ENCODE assay signal across 1 cellular context in the genomic region with DNA sequence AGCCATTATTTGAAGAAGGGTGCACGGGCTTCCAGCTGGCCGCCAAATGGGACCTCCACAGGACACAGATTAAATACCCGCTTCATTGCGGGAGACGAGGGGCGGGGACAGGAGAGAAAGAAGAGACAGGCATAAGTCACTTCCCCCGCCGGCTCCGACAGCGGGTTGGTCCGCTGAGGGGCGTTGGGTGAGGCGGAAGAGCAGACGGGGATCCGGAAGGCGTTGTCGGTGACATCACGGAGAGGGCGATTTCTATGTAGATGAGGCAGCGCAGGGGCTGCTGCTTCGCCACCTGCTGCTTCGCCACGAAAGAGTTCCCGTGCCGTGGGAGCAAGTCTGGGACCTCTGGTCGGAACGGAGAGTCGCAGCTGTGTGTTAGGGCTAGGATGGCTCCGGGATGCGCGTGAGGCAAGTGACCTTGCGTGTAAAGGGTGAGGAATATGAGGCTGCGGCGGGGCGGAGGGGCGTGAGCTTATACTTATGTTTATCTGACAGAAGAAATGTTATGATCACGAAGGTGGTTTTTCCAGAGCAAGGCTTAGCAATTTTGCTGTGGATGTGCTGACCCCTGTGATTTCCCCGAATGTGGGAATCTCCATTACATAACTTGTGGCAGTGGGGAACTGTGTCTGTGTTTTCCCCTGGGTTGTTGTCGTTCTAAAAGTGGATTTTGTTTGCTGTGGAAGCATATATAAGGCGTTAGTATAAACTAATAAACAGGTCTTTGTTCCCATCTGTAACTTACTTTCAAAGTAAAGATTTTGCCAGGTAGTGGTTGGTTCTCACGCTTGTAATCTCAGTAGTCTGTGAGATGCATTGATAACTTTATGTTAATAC.
TF ChIP-seq lines count a peak whose summit lies in the region.
"Not testable (repeated sequence)": the region's sequence is repeated elsewhere in the genome, so short reads cannot be mapped to it uniquely, and the experiment has no call there.

No MANE protein-coding gene starts in this region.

TF ChIP-seq in K562, 482 proteins besides CTCF, POLR2A, EP300 and RAD21 (continued from another document and continues in another):
- TF ChIP-seq YY1 (IDR thresholded peaks at IDR 0.05; ENCODE audit: borderline replicate concordance in 1 of 3, control insufficient read depth in 1 of 3, extremely low read depth in 1 of 3, insufficient read depth in 3 of 3, insufficient read length in 1 of 3, insufficient replicate concordance in 2 of 3, low read depth in 1 of 3, low read length in 2 of 3), result peak in 2 of 3 experiments; percentile 52 to 87
- TF ChIP-seq CEBPB (tag; IDR thresholded peaks at IDR 0.05), result 0 out of 2 replicates have a peak, but pooled peaks have one; percentile 33
- TF ChIP-seq TBP (optimal IDR thresholded peaks at IDR 0.05; ENCODE audit: low read depth, low read length), result peak; percentile 77
- TF ChIP-seq PHF21A (IDR thresholded peaks at IDR 0.05; ENCODE audit: borderline replicate concordance, low read depth), result peak; percentile 96
- peak; percentile 44; the same call in 1 of the 2 replicates for TF ChIP-seq JUND (IDR thresholded peaks at IDR 0.05; ENCODE audit: borderline replicate concordance, low read depth, low read length)
- TF ChIP-seq JUND (tag; IDR thresholded peaks at IDR 0.05; ENCODE audit: borderline replicate concordance, low read depth, low read length), result peak; percentile 59; the same call in 1 of the 3 replicates
- peak; percentile 84; the same call in 1 of the 2 replicates for TF ChIP-seq ZC3H4 (CRISPR knock-in tag; IDR thresholded peaks at IDR 0.05; ENCODE audit: borderline replicate concordance)
- TF ChIP-seq STAT5A (IDR thresholded peaks at IDR 0.05; ENCODE audit: borderline replicate concordance, low read length), result peak; percentile 77
- TF ChIP-seq ZBTB26 (CRISPR knock-in tag; IDR thresholded peaks at IDR 0.05), result peak; percentile 99
- TF ChIP-seq, protein P1, sequence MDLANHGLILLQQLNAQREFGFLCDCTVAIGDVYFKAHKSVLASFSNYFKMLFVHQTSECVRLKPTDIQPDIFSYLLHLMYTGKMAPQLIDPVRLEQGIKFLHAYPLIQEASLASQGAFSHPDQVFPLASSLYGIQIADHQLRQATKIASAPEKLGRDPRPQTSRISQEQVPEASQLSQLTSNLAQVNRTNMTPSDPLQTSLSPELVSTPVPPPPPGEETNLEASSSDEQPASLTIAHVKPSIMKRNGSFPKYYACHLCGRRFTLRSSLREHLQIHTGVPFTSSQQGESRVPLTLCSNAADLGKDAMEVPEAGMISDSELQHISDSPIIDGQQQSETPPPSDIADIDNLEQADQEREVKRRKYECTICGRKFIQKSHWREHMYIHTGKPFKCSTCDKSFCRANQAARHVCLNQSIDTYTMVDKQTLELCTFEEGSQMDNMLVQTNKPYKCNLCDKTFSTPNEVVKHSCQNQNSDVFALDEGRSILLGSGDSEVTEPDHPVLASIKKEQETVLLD (IDR thresholded peaks at IDR 0.05), result peak; percentile 87; the same call in 1 of the 2 replicates
- TF ChIP-seq ZNF436 (CRISPR knock-in tag; IDR thresholded peaks at IDR 0.05), result peak; percentile 90
- TF ChIP-seq RAD51 (IDR thresholded peaks at IDR 0.05; ENCODE audit: borderline replicate concordance, low read depth), result peak; percentile 27; the same call in 1 of the 2 replicates
- not testable (repeated sequence) for TF ChIP-seq ATF1 (CRISPR knock-in tag; IDR thresholded peaks at IDR 0.05)
- peak; percentile 96 for TF ChIP-seq ATF1 (tag; IDR thresholded peaks at IDR 0.05)
- TF ChIP-seq ZNF347 (CRISPR knock-in tag; IDR thresholded peaks at IDR 0.05; ENCODE audit: low read depth), result peak; percentile 90
- peak; percentile 94 for TF ChIP-seq GATAD2A (IDR thresholded peaks at IDR 0.05)
- TF ChIP-seq, protein P2, sequence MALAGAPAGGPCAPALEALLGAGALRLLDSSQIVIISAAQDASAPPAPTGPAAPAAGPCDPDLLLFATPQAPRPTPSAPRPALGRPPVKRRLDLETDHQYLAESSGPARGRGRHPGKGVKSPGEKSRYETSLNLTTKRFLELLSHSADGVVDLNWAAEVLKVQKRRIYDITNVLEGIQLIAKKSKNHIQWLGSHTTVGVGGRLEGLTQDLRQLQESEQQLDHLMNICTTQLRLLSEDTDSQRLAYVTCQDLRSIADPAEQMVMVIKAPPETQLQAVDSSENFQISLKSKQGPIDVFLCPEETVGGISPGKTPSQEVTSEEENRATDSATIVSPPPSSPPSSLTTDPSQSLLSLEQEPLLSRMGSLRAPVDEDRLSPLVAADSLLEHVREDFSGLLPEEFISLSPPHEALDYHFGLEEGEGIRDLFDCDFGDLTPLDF (CRISPR knock-in tag; IDR thresholded peaks at IDR 0.05), result peak; percentile 67; the same call in 1 of the 2 replicates
- TF ChIP-seq, protein P3, sequence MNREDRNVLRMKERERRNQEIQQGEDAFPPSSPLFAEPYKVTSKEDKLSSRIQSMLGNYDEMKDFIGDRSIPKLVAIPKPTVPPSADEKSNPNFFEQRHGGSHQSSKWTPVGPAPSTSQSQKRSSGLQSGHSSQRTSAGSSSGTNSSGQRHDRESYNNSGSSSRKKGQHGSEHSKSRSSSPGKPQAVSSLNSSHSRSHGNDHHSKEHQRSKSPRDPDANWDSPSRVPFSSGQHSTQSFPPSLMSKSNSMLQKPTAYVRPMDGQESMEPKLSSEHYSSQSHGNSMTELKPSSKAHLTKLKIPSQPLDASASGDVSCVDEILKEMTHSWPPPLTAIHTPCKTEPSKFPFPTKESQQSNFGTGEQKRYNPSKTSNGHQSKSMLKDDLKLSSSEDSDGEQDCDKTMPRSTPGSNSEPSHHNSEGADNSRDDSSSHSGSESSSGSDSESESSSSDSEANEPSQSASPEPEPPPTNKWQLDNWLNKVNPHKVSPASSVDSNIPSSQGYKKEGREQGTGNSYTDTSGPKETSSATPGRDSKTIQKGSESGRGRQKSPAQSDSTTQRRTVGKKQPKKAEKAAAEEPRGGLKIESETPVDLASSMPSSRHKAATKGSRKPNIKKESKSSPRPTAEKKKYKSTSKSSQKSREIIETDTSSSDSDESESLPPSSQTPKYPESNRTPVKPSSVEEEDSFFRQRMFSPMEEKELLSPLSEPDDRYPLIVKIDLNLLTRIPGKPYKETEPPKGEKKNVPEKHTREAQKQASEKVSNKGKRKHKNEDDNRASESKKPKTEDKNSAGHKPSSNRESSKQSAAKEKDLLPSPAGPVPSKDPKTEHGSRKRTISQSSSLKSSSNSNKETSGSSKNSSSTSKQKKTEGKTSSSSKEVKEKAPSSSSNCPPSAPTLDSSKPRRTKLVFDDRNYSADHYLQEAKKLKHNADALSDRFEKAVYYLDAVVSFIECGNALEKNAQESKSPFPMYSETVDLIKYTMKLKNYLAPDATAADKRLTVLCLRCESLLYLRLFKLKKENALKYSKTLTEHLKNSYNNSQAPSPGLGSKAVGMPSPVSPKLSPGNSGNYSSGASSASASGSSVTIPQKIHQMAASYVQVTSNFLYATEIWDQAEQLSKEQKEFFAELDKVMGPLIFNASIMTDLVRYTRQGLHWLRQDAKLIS (CRISPR knock-in tag; IDR thresholded peaks at IDR 0.05), result peak; percentile 98
- peak; percentile 47; the same call in 1 of the 2 replicates for TF ChIP-seq ZNF24 (IDR thresholded peaks at IDR 0.05)
- peak; percentile 42; the same call in 1 of the 2 replicates for TF ChIP-seq ZNF589 (CRISPR knock-in tag; IDR thresholded peaks at IDR 0.05; ENCODE audit: low read depth)
- TF ChIP-seq CBX1 (IDR thresholded peaks at IDR 0.05; ENCODE audit: low read depth), result peak; percentile 100
- peak; percentile 75; the same call in 1 of the 2 replicates for TF ChIP-seq TCFL5 (CRISPR knock-in tag; conservative IDR thresholded peaks at IDR 0.05)
- TF ChIP-seq GABPA (tag; conservative IDR thresholded peaks at IDR 0.05; ENCODE audit: low read depth), result peak; percentile 85
- peak; percentile 49; the same call in 1 of the 2 replicates for TF ChIP-seq BCOR (IDR thresholded peaks at IDR 0.05)
- TF ChIP-seq ZNF696 (CRISPR knock-in tag; conservative IDR thresholded peaks at IDR 0.05), result peak; percentile 95
- TF ChIP-seq, protein P4, sequence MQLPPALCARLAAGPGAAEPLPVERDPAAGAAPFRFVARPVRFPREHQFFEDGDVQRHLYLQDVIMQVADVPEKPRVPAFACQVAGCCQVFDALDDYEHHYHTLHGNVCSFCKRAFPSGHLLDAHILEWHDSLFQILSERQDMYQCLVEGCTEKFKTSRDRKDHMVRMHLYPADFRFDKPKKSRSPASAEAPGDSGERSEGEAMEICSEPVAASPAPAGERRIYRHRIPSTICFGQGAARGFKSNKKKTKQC (CRISPR knock-in tag; IDR thresholded peaks at IDR 0.05), result peak; percentile 75; the same call in 1 of the 2 replicates
- peak; percentile 91 for TF ChIP-seq PHTF2 (CRISPR knock-in tag; IDR thresholded peaks at IDR 0.05)
- 0 out of 2 replicates have a peak, but pooled peaks have one; percentile 18 for TF ChIP-seq CBFA2T2 (conservative IDR thresholded peaks at IDR 0.05)
- TF ChIP-seq POLR2AphosphoS2 (IDR thresholded peaks at IDR 0.05; ENCODE audit: low read length), result peak; percentile 98
- peak; percentile 93 for TF ChIP-seq ZNF444 (CRISPR knock-in tag; IDR thresholded peaks at IDR 0.05)
- TF ChIP-seq ZNF384 (IDR thresholded peaks at IDR 0.05; ENCODE audit: low read depth, low read length), result peak; percentile 20; the same call in 1 of the 2 replicates
- peak in 1 of 2 experiments; percentile 78; a peak in 3 of 4 replicates for TF ChIP-seq MAZ (CRISPR knock-in tag; conservative IDR thresholded peaks at IDR 0.05 in 1 of 2, IDR thresholded peaks at IDR 0.05 in 1 of 2)
- TF ChIP-seq GABPB1 (CRISPR knock-in tag; IDR thresholded peaks at IDR 0.05), result peak; percentile 80
- TF ChIP-seq ZSCAN32 (CRISPR knock-in tag; IDR thresholded peaks at IDR 0.05), result peak; percentile 89
- peak; percentile 32; the same call in 1 of the 2 replicates for TF ChIP-seq DPF2 (IDR thresholded peaks at IDR 0.05)
- peak; percentile 99 for TF ChIP-seq PML (IDR thresholded peaks at IDR 0.05; ENCODE audit: low read length)
- TF ChIP-seq CXXC5 (CRISPR knock-in tag; IDR thresholded peaks at IDR 0.05), result peak; percentile 81
- 0 out of 2 replicates have a peak, but pooled peaks have one; percentile 41 for TF ChIP-seq BMI1 (IDR thresholded peaks at IDR 0.05; ENCODE audit: low read length)
- 0 out of 2 replicates have a peak, but pooled peaks have one; percentile 29 for TF ChIP-seq ZBTB33 (CRISPR knock-in tag; IDR thresholded peaks at IDR 0.05)
